ENCODE assay signal across 5 cellular contexts in the genomic region with DNA sequence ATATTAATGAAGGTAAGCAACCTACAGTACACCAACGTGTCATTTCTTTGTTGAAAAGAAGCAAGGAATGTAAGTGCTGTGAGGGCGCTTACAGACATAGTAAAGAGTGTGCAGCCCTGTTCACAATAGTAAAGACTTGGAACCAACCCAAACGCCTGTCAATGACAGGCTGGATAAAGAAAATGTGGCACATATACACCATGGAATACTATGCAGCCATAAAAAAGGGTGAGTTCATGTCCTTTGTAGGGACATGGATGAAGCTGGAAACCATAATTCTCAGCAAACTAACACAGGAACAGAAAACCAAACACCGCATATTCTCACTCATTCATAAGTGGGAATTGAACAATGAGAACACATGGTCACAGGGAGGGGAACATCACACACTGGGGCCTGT. TPM values are rescaled to one million over a fixed set of nuclear protein-coding genes. Genes with fewer than 3 reads are reported as not detected.
DNase-seq lines count a peak whose midpoint lies in the region; ATAC-seq, FAIRE-seq and TF ChIP-seq lines count a peak whose summit lies in the region.
"Not testable (repeated sequence)": the region's sequence is repeated elsewhere in the genome, so short reads cannot be mapped to it uniquely, and the experiment has no call there.

No MANE protein-coding gene starts in this region.

- H3K36me3 ChIP-seq in HEK293 (ENCODE audit: control insufficient read depth in 2 of 2, insufficient read depth in 1 of 2, low read length in 2 of 2); H1 (ENCODE audit: control insufficient read depth in 2 of 4, insufficient read depth in 4 of 4, low read length in 3 of 4); thyroid gland: not testable (repeated sequence)
- peaks cover 13% of the 10 kb centered on the region for H3K36me3 ChIP-seq in K562 (ENCODE audit: control insufficient read depth, insufficient read depth, low read length)

- H2BK12ac ChIP-seq in H1 (ENCODE audit: low read depth, low read length): not testable (repeated sequence)

- H3K79me2 ChIP-seq in K562 (ENCODE audit: control insufficient read depth, insufficient read depth, low read length): peaks cover 97% of the 10 kb centered on the region
- peaks cover 0 to 62% of the 10 kb centered on the region in 2 experiments; a peak in 2 of 4 replicates for H3K79me2 ChIP-seq in H1 (ENCODE audit: control insufficient read depth in 1 of 2, insufficient read depth in 2 of 2, low read length in 2 of 2)

- H2AFZ ChIP-seq in K562 (ENCODE audit: low read depth, low read length); H1 (ENCODE audit: low read length): not testable (repeated sequence)

- H3K4me3 ChIP-seq in HEK293 (ENCODE audit: low read depth, low read length); K562; H1 (ENCODE audit: extremely low read depth in 1 of 4, insufficient read depth in 2 of 4, low read depth in 3 of 4, low read length in 4 of 4); thyroid gland (replicated peaks in 1 of 3): not testable (repeated sequence)

- H3K79me1 ChIP-seq in H1 (ENCODE audit: low read depth, low read length): peaks cover 10% of the 10 kb centered on the region; the same call in 1 of the 2 replicates

- TF ChIP-seq EP300 in K562 (IDR thresholded peaks at IDR 0.05; ENCODE audit: low read length); H1 (IDR thresholded peaks at IDR 0.05; ENCODE audit: borderline replicate concordance in 1 of 2, low read depth in 2 of 2, low read length in 2 of 2): not testable (repeated sequence)

- FAIRE-seq in K562 (lab: Jason Lieb, UNC); H1 (lab: Jason Lieb, UNC): not testable (repeated sequence)

- H4K5ac ChIP-seq in H1 (ENCODE audit: insufficient read length, low read depth, low read length): not testable (repeated sequence)

- not testable (repeated sequence) for TF ChIP-seq RAD21 in K562 (CRISPR knock-in tag; conservative IDR thresholded peaks at IDR 0.05 in 1 of 2, IDR thresholded peaks at IDR 0.05 in 1 of 2); H1 (IDR thresholded peaks at IDR 0.05 in 1 of 2, conservative IDR thresholded peaks at IDR 0.05 in 1 of 2; ENCODE audit: low read depth in 2 of 2, low read length in 2 of 2)

- not testable (repeated sequence) for H3K27me3 ChIP-seq in K562 (ENCODE audit: control insufficient read depth in 2 of 2, insufficient read depth in 2 of 2, low read length in 2 of 2); H1 (replicated peaks in 1 of 4; ENCODE audit: control insufficient read depth in 3 of 4, extremely low read depth in 1 of 4, insufficient read depth in 3 of 4, low read length in 3 of 4); thyroid gland

- POLR2A ChIA-PET in HEK293 (lab: Yijun Ruan, JAX); H1 (lab: Charles Lee; ENCODE audit: partially characterized antibody): not testable (repeated sequence)
- POLR2A ChIA-PET in K562 (lab: Yijun Ruan, JAX): interaction anchor here (1.2 to 5.7 kb wide), 2 partner anchors 9 to 10 kb away, joined by 3 to 50 read pairs; no protein-coding TSS in a partner anchor

- not testable (repeated sequence) for H3K14ac ChIP-seq in H1 (ENCODE audit: insufficient read length)

- in situ Hi-C loops in K562 (cut with MboI): not testable (repeated sequence)

- not testable (repeated sequence) for H2BK120ac ChIP-seq in H1 (replicated peaks; ENCODE audit: low read depth, low read length)

- not testable (repeated sequence) for H3K9me3 ChIP-seq in HEK293 (ENCODE audit: control insufficient read depth, insufficient read depth, low read depth, low read length); K562 (replicated peaks; ENCODE audit: control insufficient read depth, insufficient read depth, low read depth, low read length); H1 (ENCODE audit: insufficient read depth in 2 of 2, low read depth in 1 of 2, low read length in 1 of 2); thyroid gland

- not testable (repeated sequence) for H3K9me1 ChIP-seq in K562 (ENCODE audit: control insufficient read depth, insufficient read depth, low read length)

- H3K23ac ChIP-seq in H1 (ENCODE audit: insufficient read length): not testable (repeated sequence)

- H3K27ac ChIP-seq in HEK293 (ENCODE audit: extremely low read depth, low read depth, low read length); K562 (ENCODE audit: extremely low read depth, low read depth, low read length); H1 (ENCODE audit: low read depth, low read length): not testable (repeated sequence)
- peak overlapping the region; percentile 27 to 51 (median 44) for H3K27ac ChIP-seq in thyroid gland

- H4K8ac ChIP-seq in H1 (ENCODE audit: extremely low read depth, insufficient read depth, low read length): not testable (repeated sequence)

- not testable (repeated sequence) for DNase-seq in K562 (ENCODE audit: extremely low read depth in 1 of 4, low spot score in 3 of 4); H1 (ENCODE audit: low read depth in 1 of 2, low spot score in 2 of 2); thyroid gland

- intact Hi-C loops in K562 (cut with micrococcal nuclease): not testable (repeated sequence)
- intact Hi-C loops in thyroid gland (cut with DNase I): loop anchor here (5.0 kb wide), 1 partner anchor 44 kb away; no protein-coding TSS in a partner anchor

- not testable (repeated sequence) for H3K23me2 ChIP-seq in H1 (ENCODE audit: low read depth, low read length)

- not testable (repeated sequence) for ATAC-seq in SK-N-SH treated with all-trans-retinoic acid at 6 μM for 48 hours, K562

- not testable (repeated sequence) for H3K4ac ChIP-seq in H1 (replicated peaks; ENCODE audit: insufficient read length, low read depth, low read length)

- TF ChIP-seq CTCF in HEK293 (tag by site-specific recombination; IDR thresholded peaks at IDR 0.05); K562 (IDR thresholded peaks at IDR 0.05 in 2 of 3, conservative IDR thresholded peaks at IDR 0.05 in 1 of 3; ENCODE audit: insufficient read depth in 2 of 3, low read depth in 1 of 3, low read length in 3 of 3); H1 (IDR thresholded peaks at IDR 0.05; ENCODE audit: control extremely low read depth in 1 of 3, insufficient read depth in 1 of 3, low read depth in 1 of 3, low read length in 3 of 3); thyroid gland (IDR thresholded peaks at IDR 0.05): not testable (repeated sequence)

- BruUV-seq in K562 (replicated peaks; lab: Mats Ljungman, UMichigan): not testable (repeated sequence)

- H2AK5ac ChIP-seq in H1 (ENCODE audit: low read depth, low read length): not testable (repeated sequence)

- not testable (repeated sequence) for H2BK15ac ChIP-seq in H1 (ENCODE audit: low read length)

- not testable (repeated sequence) for TF ChIP-seq POLR2A in K562 (conservative IDR thresholded peaks at IDR 0.05); H1 (IDR thresholded peaks at IDR 0.05; ENCODE audit: control extremely low read depth in 1 of 2, low read depth in 2 of 2, low read length in 2 of 2); thyroid gland (IDR thresholded peaks at IDR 0.05)

- H2BK20ac ChIP-seq in H1 (ENCODE audit: low read length): not testable (repeated sequence)

- not testable (repeated sequence) for H4K20me1 ChIP-seq in K562 (replicated peaks; ENCODE audit: control insufficient read depth, insufficient read depth, low read length); H1 (replicated peaks in 1 of 2; ENCODE audit: control insufficient read depth in 1 of 2, insufficient read depth in 2 of 2, low read length in 2 of 2)

- not testable (repeated sequence) for H3K4me2 ChIP-seq in K562 (ENCODE audit: insufficient read depth, low read length); H1 (ENCODE audit: insufficient read depth in 1 of 2, low read depth in 2 of 2, low read length in 2 of 2)

- H3K9ac ChIP-seq in K562 (ENCODE audit: insufficient read depth in 1 of 2, low read depth in 2 of 2, low read length in 2 of 2); H1 (replicated peaks in 1 of 4; ENCODE audit: extremely low read depth in 1 of 4, low read depth in 3 of 4, low read length in 3 of 4): not testable (repeated sequence)

- not testable (repeated sequence) for H3K56ac ChIP-seq in H1 (replicated peaks; ENCODE audit: insufficient read length, low read depth, low read length)

- 91% methylated on average over 4 of the region's 4 CpGs for WGBS in K562 (ENCODE audit: insufficient coverage, low coverage, missing lambda C conversion rate)
- 93% methylated on average over 4 of the region's 4 CpGs; no CpG with 5 or more reads in 1 of the 2 experiments for WGBS in H1 (ENCODE audit: extremely low coverage in 1 of 2, insufficient coverage in 1 of 2, insufficient read length in 1 of 2, insufficient replicate concordance in 2 of 2, low coverage in 1 of 2, low lambda C conversion rate in 2 of 2, missing lambda C conversion rate in 1 of 2), 2 experiments
- 96 to 98% methylated on average over 4 of the region's 4 CpGs for WGBS in thyroid gland, 2 donors

- not testable (repeated sequence) for H3K4me1 ChIP-seq in HEK293 (ENCODE audit: control insufficient read depth, insufficient read depth, low read length)
- peaks cover 24 to 65% of the 10 kb centered on the region in 2 experiments for H3K4me1 ChIP-seq in K562 (replicated peaks in 1 of 2; ENCODE audit: control insufficient read depth in 2 of 2, insufficient read depth in 2 of 2, low read length in 2 of 2)
- peaks cover 6 to 23% (median 20%) of the 10 kb centered on the region in 4 experiments for H3K4me1 ChIP-seq in H1 (replicated peaks in 1 of 4; ENCODE audit: control insufficient read depth in 3 of 4, insufficient read depth in 4 of 4, low read length in 3 of 4)
- H3K4me1 ChIP-seq in thyroid gland: peaks cover 27 to 35% of the 10 kb centered on the region in 2 donors

- not testable (repeated sequence) for H3K18ac ChIP-seq in H1 (ENCODE audit: extremely low read depth, low read length)

- not testable (repeated sequence) for H2BK5ac ChIP-seq in H1 (ENCODE audit: low read depth, low read length)

- CTCF ChIA-PET in HEK293 (lab: Yijun Ruan, JAX): interaction anchor here (0.7 kb wide), 1 partner anchor 17 kb away, joined by 5 read pairs; no protein-coding TSS in a partner anchor
- CTCF ChIA-PET in K562 (lab: Yijun Ruan, JAX; ENCODE audit: low intra/inter-chr PET ratio): not testable (repeated sequence)
- CTCF ChIA-PET in H1 (lab: Charles Lee; ENCODE audit: partially characterized antibody): interaction anchor here (1.9 kb wide), 1 partner anchor 45 kb away, joined by 5 read pairs; no protein-coding TSS in a partner anchor

- not testable (repeated sequence) for H4K91ac ChIP-seq in H1 (replicated peaks; ENCODE audit: insufficient read length, low read length)

RNA-seq across cellular contexts. Expression of gene SGMS1, which starts 55.0 kb away (rescaled TPM):
- 267 and 295 TPM in 2 replicates for total RNA-seq in K562 (2011; cell fraction: chromatin; rRNA removed; ENCODE audit: low replicate concordance)
- 202 and 204 TPM in 2 replicates for total RNA-seq in K562 (2011; cell fraction: nucleolus; rRNA removed)
- total RNA-seq in K562 (2011; cell fraction: nucleoplasm; rRNA removed): 277 and 388 TPM in 2 replicates
- total RNA-seq in K562 (2014; rRNA removed): 187 and 232 TPM in 2 replicates
- total RNA-seq in K562 (2014; rRNA removed; fragmentation: Illumina TruSeq; extraction: Trizol): 82.2 and 82.5 TPM in 2 replicates
- 82.3 and 83.8 TPM in 2 replicates for total RNA-seq in K562 (2015; rRNA removed; fragmentation: Illumina TruSeq; extraction: Trizol)
- 91.8 and 94.0 TPM in 2 replicates for total RNA-seq in K562 (2021)
- polyA plus RNA-seq in K562 (2011; rRNA removed): 69.8 and 89.6 TPM in 2 replicates
- 58.5 and 88.3 TPM in 2 replicates for polyA plus RNA-seq in K562 (2011; cell fraction: cytosol; rRNA removed)
- 74.4 and 107 TPM in 2 replicates for polyA plus RNA-seq in K562 (2011; cell fraction: nucleus; rRNA removed)
- polyA plus RNA-seq in K562 (2012): 27.2 and 40.1 TPM in 2 replicates
- polyA plus RNA-seq in K562 (2014; fragmentation: Illumina TruSeq; extraction: Trizol): 61.5 and 69.7 TPM in 2 replicates
- 10 to 100 TPM; 22.6 to 25.3 TPM for polyA plus RNA-seq in K562 (2014; fragmentation: Nextera tagmentation; extraction: Ambion mirVana)
- 63.2 and 82.2 TPM in 2 replicates for polyA plus RNA-seq in K562 (2014; rRNA removed)
- 116 and 125 TPM in 2 replicates for polyA minus RNA-seq in K562 (2011; rRNA and poly(A)+ RNA removed)
- 75.6 and 79.4 TPM in 2 replicates for polyA minus RNA-seq in K562 (2011; cell fraction: cytosol; rRNA and poly(A)+ RNA removed)
- polyA minus RNA-seq in K562 (2011; cell fraction: nucleus; rRNA and poly(A)+ RNA removed): 297 and 317 TPM in 2 replicates
- total RNA-seq in H1 (2021; fragmentation: NEBNext Ultra II Directional; extraction: Animal tissue kit (Norgen Biotek cat#: 25700)): 12.7 and 15.6 TPM in 2 replicates
- polyA plus RNA-seq in H1 (2011; rRNA removed): 4.8 and 6.0 TPM in 2 replicates
- polyA plus RNA-seq in H1 (2011; cell fraction: cytosol; rRNA removed): 6.7 TPM
- 12.3 TPM for polyA plus RNA-seq in H1 (2011; cell fraction: nucleus; rRNA removed)
- 9.0 to 10.5 TPM (median 10.5 TPM) in 4 replicates for polyA plus RNA-seq in H1 (2012, experiment 1 of 2)
- polyA plus RNA-seq in H1 (2012, experiment 2 of 2): 1.3 TPM
- polyA plus RNA-seq in H1 (2013, experiment 1 of 2): 8.1 TPM
- polyA plus RNA-seq in H1 (2013, experiment 2 of 2): 8.7 TPM
- polyA minus RNA-seq in H1 (2011; rRNA and poly(A)+ RNA removed): 14.5 and 14.8 TPM in 2 replicates
- polyA minus RNA-seq in H1 (2011; cell fraction: cytosol; rRNA and poly(A)+ RNA removed): 14.5 TPM
- 58.9 TPM for polyA minus RNA-seq in H1 (2011; cell fraction: nucleus; rRNA and poly(A)+ RNA removed)
- 10 to 100 TPM; 80.8 to 98.9 (median 90.7) TPM for total RNA-seq in thyroid gland
